In the genomic region with DNA sequence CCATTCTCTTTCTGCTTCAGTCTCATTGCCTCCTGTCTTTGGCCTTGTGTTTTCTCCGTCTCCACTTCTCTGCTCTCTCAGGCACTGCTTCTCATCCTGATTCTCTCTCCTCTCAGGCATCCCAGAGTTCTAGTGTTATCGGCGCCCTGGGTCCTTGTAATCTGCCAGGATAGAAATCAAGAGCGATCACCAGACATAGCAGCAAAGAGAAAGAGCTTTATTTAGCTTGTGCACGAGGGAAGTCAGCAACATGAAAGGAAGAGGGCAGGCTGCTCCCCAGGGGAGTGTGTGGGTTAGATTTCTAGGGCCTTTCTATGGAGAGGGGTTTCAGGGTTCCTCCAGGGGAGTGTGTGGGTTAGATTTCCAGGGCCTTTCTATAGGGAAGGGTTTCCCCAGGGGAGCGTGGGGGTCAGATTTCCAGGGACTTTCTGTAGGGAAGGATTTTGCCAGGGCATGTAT, we compare ENCODE assay signal across 9 cellular contexts. TPM values are rescaled to one million over a fixed set of nuclear protein-coding genes. Genes with fewer than 3 reads are reported as not detected.
DNase-seq lines count a peak whose midpoint lies in the region; ATAC-seq and TF ChIP-seq lines count a peak whose summit lies in the region.
"Had no signal": no experiment of that assay in that cellular context is flagged by ENCODE, and none has a peak within 500 bp of the region (broad histone marks: within the 10 kb centered on the region; RNA-seq: fewer than 3 reads in every experiment).

No MANE protein-coding gene starts in this region.

- 47 to 51% methylated on average over 6 of the region's 6 CpGs for WGBS in ectodermal cell, 2 experiments

- no peak overlapping the region for H3K4me3 Mint-ChIP-seq in stimulated activated effector memory CD8-positive, alpha-beta T cell treated with anti-CD3 and anti-CD28 coated beads, Interleukin-12 subunit alpha, Interleukin-12 subunit beta, amount 100 ng/mL, for 72 hours

- H3K27me3 ChIP-seq in BLaER1: no peaks in the 10 kb centered on the region
- no peaks in the 10 kb centered on the region for H3K27me3 ChIP-seq in HUES6 (ENCODE audit: control insufficient read depth, insufficient read depth, low read length)
- H3K27me3 ChIP-seq in ectodermal cell (ENCODE audit: control insufficient read depth, insufficient read depth, low read length, poor library complexity, severe bottlenecking): no peaks in the 10 kb centered on the region
- no peaks in the 10 kb centered on the region for H3K27me3 ChIP-seq in MG63

- H3K27ac ChIP-seq in BLaER1 (peak overlapping the region; percentile 97), HUES6 (ENCODE audit: low read depth, low read length) (peak overlapping the region; percentile 34; the same call in 1 of the 2 replicates), ectodermal cell (ENCODE audit: insufficient read depth, low read depth, low read length, poor library complexity, severe bottlenecking) (peak overlapping the region; percentile 9)

- no peak for TF ChIP-seq POLR2A in erythroblast (IDR thresholded peaks at IDR 0.05; ENCODE audit: low read length)

- H3K4me1 ChIP-seq in BLaER1 (peaks cover 100% of the 10 kb centered on the region), HUES6 (ENCODE audit: control insufficient read depth, insufficient read depth, low read length) (peaks cover 52% of the 10 kb centered on the region), ectodermal cell (ENCODE audit: control insufficient read depth, insufficient read depth, low read length) (peaks cover 26% of the 10 kb centered on the region)

- H3K4me3 ChIP-seq in BLaER1 (peak overlapping the region; percentile 57), HUES6 (ENCODE audit: low read depth, low read length) (no peak overlapping the region), ectodermal cell (ENCODE audit: insufficient read depth, low read depth, low read length) (no peak overlapping the region), MG63 (no peak overlapping the region)

- H3K27ac Mint-ChIP-seq in stimulated activated effector memory CD8-positive, alpha-beta T cell treated with anti-CD3 and anti-CD28 coated beads, Interleukin-12 subunit alpha, Interleukin-12 subunit beta, amount 100 ng/mL, for 72 hours: no peak overlapping the region

- H3K9ac ChIP-seq in BLaER1 (peak overlapping the region; percentile 82), HUES6 (ENCODE audit: low read length) (peak overlapping the region; percentile 34)

- H3K4me2 ChIP-seq in BLaER1: peak overlapping the region; percentile 99

- peak; percentile 10 to 67 for DNase-seq in stimulated activated effector memory CD8-positive, alpha-beta T cell treated with anti-CD3 and anti-CD28 coated beads, Interleukin-12 subunit alpha, Interleukin-12 subunit beta, amount 100 ng/mL, for 72 hours (ENCODE audit: low spot score in 2 of 2)
- no peak for DNase-seq in MG63
- no peak for DNase-seq in NCI-H2081 treated with DMSO at 0.1 percent for 48 hours (lab: John Stamatoyannopoulos, UW)
- no peak for DNase-seq in erythroblast (lab: John Stamatoyannopoulos, UW)

- H3K9me3 ChIP-seq in BLaER1: no peaks in the 10 kb centered on the region
- peaks cover under 1% of the 10 kb centered on the region; the same call in 1 of the 2 replicates for H3K9me3 ChIP-seq in HUES6 (ENCODE audit: control insufficient read depth, insufficient read depth, low read depth, low read length)
- H3K9me3 ChIP-seq in ectodermal cell (ENCODE audit: control insufficient read depth, low read length): no peaks in the 10 kb centered on the region
- no peaks in the 10 kb centered on the region for H3K9me3 ChIP-seq in MG63

- peaks cover 58% of the 10 kb centered on the region for H3K4me1 Mint-ChIP-seq in stimulated activated effector memory CD8-positive, alpha-beta T cell treated with anti-CD3 and anti-CD28 coated beads, Interleukin-12 subunit alpha, Interleukin-12 subunit beta, amount 100 ng/mL, for 72 hours

- peaks cover 5% of the 10 kb centered on the region for H3K9me3 Mint-ChIP-seq in stimulated activated effector memory CD8-positive, alpha-beta T cell treated with anti-CD3 and anti-CD28 coated beads, Interleukin-12 subunit alpha, Interleukin-12 subunit beta, amount 100 ng/mL, for 72 hours

- H4K20me1 ChIP-seq in BLaER1: no peaks in the 10 kb centered on the region

- ATAC-seq in GM19351 (IDR thresholded peaks at IDR 0.05; ENCODE audit: unreplicated experiment): peak; percentile 33
- peak; percentile 9 for ATAC-seq in stimulated activated effector memory CD8-positive, alpha-beta T cell treated with anti-CD3 and anti-CD28 coated beads, Interleukin-12 subunit alpha, Interleukin-12 subunit beta, amount 100 ng/mL, for 72 hours

- H3K36me3 ChIP-seq in BLaER1 (no peaks in the 10 kb centered on the region), HUES6 (ENCODE audit: control insufficient read depth, insufficient read depth, low read length) (no peaks in the 10 kb centered on the region), ectodermal cell (ENCODE audit: control insufficient read depth, insufficient read depth, low read length) (no peaks in the 10 kb centered on the region), MG63 (no peaks in the 10 kb centered on the region)

- H3K36me3 Mint-ChIP-seq in stimulated activated effector memory CD8-positive, alpha-beta T cell treated with anti-CD3 and anti-CD28 coated beads, Interleukin-12 subunit alpha, Interleukin-12 subunit beta, amount 100 ng/mL, for 72 hours: peaks cover 13% of the 10 kb centered on the region

RNA-seq across cellular contexts. Expression of a gene that starts 32.5 kb away (rescaled TPM):
- polyA plus RNA-seq in ectodermal cell (2013, experiment 1 of 4): not detected
- polyA plus RNA-seq in ectodermal cell (2013, experiment 2 of 4): not detected
- polyA plus RNA-seq in ectodermal cell (2013, experiment 3 of 4): not detected
- not detected for polyA plus RNA-seq in ectodermal cell (2013, experiment 4 of 4)
- total RNA-seq in MG63 (2014; rRNA removed; shearing (Covaris generic); ENCODE audit: low replicate concordance): not detected in 2 replicates
- polyA plus RNA-seq: neural cell had no signal

RNA-seq across cellular contexts. Expression of a gene that starts 35.8 kb away (rescaled TPM):
- not detected for polyA plus RNA-seq in ectodermal cell (2013, experiment 1 of 4)
- not detected for polyA plus RNA-seq in ectodermal cell (2013, experiment 2 of 4)
- polyA plus RNA-seq in ectodermal cell (2013, experiment 3 of 4): not detected
- not detected for polyA plus RNA-seq in ectodermal cell (2013, experiment 4 of 4)
- total RNA-seq in MG63 (2014; rRNA removed; shearing (Covaris generic); ENCODE audit: low replicate concordance): not detected in 2 replicates
- polyA plus RNA-seq: neural cell had no signal

RNA-seq across cellular contexts. Expression of a gene that starts 59.7 kb away (rescaled TPM):
- not detected for polyA plus RNA-seq in ectodermal cell (2013, experiment 1 of 4)
- not detected for polyA plus RNA-seq in ectodermal cell (2013, experiment 2 of 4)
- polyA plus RNA-seq in ectodermal cell (2013, experiment 3 of 4): not detected
- polyA plus RNA-seq in ectodermal cell (2013, experiment 4 of 4): not detected
- not detected in 2 replicates for total RNA-seq in MG63 (2014; rRNA removed; shearing (Covaris generic); ENCODE audit: low replicate concordance)
- polyA plus RNA-seq: neural cell had no signal

Comparison
In these comparisons a context has a peak if more than half of its experiments do, and no peak if none do; other contexts are left out.
1. H3K27ac ChIP-seq: peak in every context shown above with its lines; median percentile 97 in BLaER1; 34 in HUES6; 9 in ectodermal cell.
2. DNase-seq: peak in stimulated activated effector memory CD8-positive, alpha-beta T cell treated with anti-CD3 and anti-CD28 coated beads, Interleukin-12 subunit alpha, Interleukin-12 subunit beta, amount 100 ng/mL, for 72 hours (2 of 2); none in MG63 (single experiment), NCI-H2081 treated with DMSO at 0.1 percent for 48 hours (single experiment) and erythroblast (0 of 2).